26 cellular contexts compared by ENCODE assay signal in the genomic region with DNA sequence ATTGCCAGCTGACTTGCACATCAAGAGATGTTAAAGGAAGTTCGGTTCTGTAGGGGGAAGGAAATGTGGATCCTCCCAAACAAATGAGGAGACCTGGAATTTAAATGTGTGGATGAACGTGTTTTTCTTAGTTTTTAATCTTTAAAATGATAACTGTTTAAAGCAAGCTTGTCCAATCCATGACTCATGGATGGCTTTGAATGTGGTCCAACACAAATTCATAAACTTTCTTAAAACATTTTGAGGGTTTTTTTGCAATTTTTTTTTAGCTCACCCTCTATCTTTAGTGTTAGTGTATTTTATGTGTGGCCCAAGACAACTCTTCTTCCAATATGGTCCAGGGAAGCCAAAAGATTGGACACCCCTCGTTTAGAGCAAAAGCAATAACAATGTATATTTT. TPM values are rescaled to one million over a fixed set of nuclear protein-coding genes. Genes with fewer than 3 reads are reported as not detected.
"Had no signal": no experiment of that assay in that cellular context is flagged by ENCODE, and none has a peak within 500 bp of the region (broad histone marks: within the 10 kb centered on the region; RNA-seq: fewer than 3 reads in every experiment).

No MANE protein-coding gene starts in this region.

- H3K9me3 ChIP-seq: colonic mucosa, esophagus muscularis mucosa, gastrocnemius medialis, left ventricle myocardium inferior, pancreas, suprapubic skin, transverse colon had no signal

- H3K27me3 ChIP-seq: esophagus muscularis mucosa, pancreas, suprapubic skin had no signal

- H3K4me1 ChIP-seq: colonic mucosa, gastrocnemius medialis, left ventricle myocardium inferior, pancreas, transverse colon had no signal

- DNase-seq: activated CD4-positive, alpha-beta T cell treated with anti-CD3 and anti-CD28 coated beads, Interleukin-2, amount 10 ng/mL, durations not matched to agents 24 days and 14 days; activated CD8-positive, alpha-beta memory T cell treated with anti-CD3 and anti-CD28 coated beads, Interleukin-2, amount 10 ng/mL, durations not matched to agents 7 days and 5 days; activated CD8-positive, alpha-beta T cell treated with anti-CD3 and anti-CD28 coated beads for 36 hours; activated gamma-delta T cell; activated naive CD4-positive, alpha-beta T cell treated with anti-CD3 and anti-CD28 coated beads, Interleukin-2, amount 50 U/mL, for 16 hours; activated naive CD8-positive, alpha-beta T cell treated with anti-CD3 and anti-CD28 coated beads, Interleukin-2, amount 50 U/mL, for 24 hours; activated T-cell treated with anti-CD3 and anti-CD28 coated beads for 4 hours; aorta; central memory CD4-positive, alpha-beta T cell; colonic mucosa; gastrocnemius medialis; hippocampal formation; left ventricle myocardium inferior; pancreas; right cardiac atrium; stimulated activated CD4-positive, alpha-beta T cell treated with anti-CD3 and anti-CD28 coated beads, Interleukin-2, amount 100 ng/mL, for 24 hours; stimulated activated naive CD8-positive, alpha-beta T cell treated with anti-CD3 and anti-CD28 coated beads, Interleukin-15, amount 100 ng/mL, for 72 hours; T-cell; transverse colon had no signal

- H3K27ac ChIP-seq: colonic mucosa, esophagus muscularis mucosa, gastrocnemius medialis, left ventricle myocardium inferior, pancreas, skin epidermis, suprapubic skin, transverse colon, VCaP had no signal

- H3K4me3 ChIP-seq: colonic mucosa, esophagus muscularis mucosa, gastrocnemius medialis, left ventricle myocardium inferior, pancreas, skin epidermis, suprapubic skin, transverse colon had no signal

- H3K36me3 ChIP-seq: colonic mucosa, esophagus muscularis mucosa, gastrocnemius medialis, left ventricle myocardium inferior, pancreas, suprapubic skin, transverse colon had no signal

- ATAC-seq: activated CD4-positive, CD25-positive, alpha-beta regulatory T cell treated with anti-CD3 and anti-CD28 coated beads, Interleukin-2, amount 50 U/mL, for 24 hours; activated CD8-positive, alpha-beta memory T cell treated with anti-CD3 and anti-CD28 coated beads, Interleukin-2, amount 10 ng/mL, durations not matched to agents 7 days and 5 days; activated CD8-positive, alpha-beta T cell treated with anti-CD3 and anti-CD28 coated beads for 36 hours; activated naive CD8-positive, alpha-beta T cell treated with anti-CD3 and anti-CD28 coated beads, Interleukin-2, amount 50 U/mL, for 24 hours; gastrocnemius medialis; natural killer cell treated with Interleukin-12 subunit alpha and Interleukin-12 subunit beta and Interleukin-15 and Interleukin-18, amount 100 ng/mL, for 72 hours; pancreas; right cardiac atrium; stimulated activated effector memory CD8-positive, alpha-beta T cell treated with anti-CD3 and anti-CD28 coated beads, Interleukin-12 subunit alpha, Interleukin-12 subunit beta, amount 100 ng/mL, for 72 hours; stimulated activated naive CD8-positive, alpha-beta T cell treated with anti-CD3 and anti-CD28 coated beads, Interleukin-15, amount 100 ng/mL, for 72 hours; T-cell had no signal

RNA-seq across cellular contexts. Expression of a gene that starts 12.6 kb away (rescaled TPM):
- total RNA-seq: activated CD8-positive, alpha-beta memory T cell treated with anti-CD3 and anti-CD28 coated beads, Interleukin-2, amount 10 ng/mL, durations not matched to agents 7 days and 5 days; natural killer cell treated with Interleukin-12 subunit alpha and Interleukin-12 subunit beta and Interleukin-15 and Interleukin-18, amount 100 ng/mL, for 72 hours had no signal
